ENCODE assay signal across 8 cellular contexts in genomic region chrX:153967536-153968214, GRCh38. TPM values are rescaled to one million over a fixed set of nuclear protein-coding genes. Genes with fewer than 3 reads are reported as not detected.
A peak's percentile ranks its signal among the peaks of the same experiment; 100 is the strongest.
DNase-seq lines count a peak whose midpoint lies in the region; ATAC-seq, FAIRE-seq and TF ChIP-seq lines count a peak whose summit lies in the region.

No MANE protein-coding gene starts in this region.

- DNase-seq in heart left ventricle (peak in 1 of 5 donors; percentile 23), left ventricle myocardium superior (no peak), upper lobe of left lung (peak in 1 of 2 donors; percentile 48), kidney (no peak), DMS 273 (lab: John Stamatoyannopoulos, UW; ENCODE audit: unreplicated experiment) (no peak), anterior cingulate cortex (lab: John Stamatoyannopoulos, UW) (no peak)
- peak; percentile 83 for DNase-seq in activated CD4-positive, alpha-beta T cell treated with anti-CD3 and anti-CD28 coated beads, Interleukin-2, amount 10 ng/mL, durations not matched to agents 24 days and 14 days

- intact Hi-C loops in heart left ventricle (cut with DNase I) (loop anchor here in 1 of 10 donors (2.0 kb wide), 1 partner anchor 39 kb away; no protein-coding TSS in a partner anchor), left ventricle myocardium superior (cut with micrococcal nuclease) (no loop called here), kidney (cut with DNase I) (no loop called here)
- intact Hi-C loops in activated CD4-positive, alpha-beta T cell treated with anti-CD3 and anti-CD28 coated beads, Interleukin-2, amount 10 ng/mL, durations not matched to agents 24 days and 14 days (cut with micrococcal nuclease): no loop called here

- H3K4me1 Mint-ChIP-seq in activated CD4-positive, alpha-beta T cell treated with anti-CD3 and anti-CD28 coated beads, Interleukin-2, amount 10 ng/mL, durations not matched to agents 24 days and 14 days: peaks cover 22% of the 10 kb centered on the region

- no peaks in the 10 kb centered on the region for H3K9me3 Mint-ChIP-seq in activated CD4-positive, alpha-beta T cell treated with anti-CD3 and anti-CD28 coated beads, Interleukin-2, amount 10 ng/mL, durations not matched to agents 24 days and 14 days

- peaks cover 0 to 22% (median 12%) of the 10 kb centered on the region in 9 donors for H3K36me3 ChIP-seq in heart left ventricle
- H3K36me3 ChIP-seq in liver (ENCODE audit: control insufficient read depth in 4 of 4, insufficient read depth in 3 of 4, low read depth in 1 of 4, low read length in 3 of 4): peaks cover 0 to 17% (median 6%) of the 10 kb centered on the region in 4 donors
- peaks cover 0 to 17% (median 10%) of the 10 kb centered on the region in 4 donors for H3K36me3 ChIP-seq in upper lobe of left lung
- H3K36me3 ChIP-seq in kidney (ENCODE audit: control insufficient read depth in 1 of 2, insufficient read depth in 2 of 2, low read length in 2 of 2): peaks cover 0 to under 1% of the 10 kb centered on the region in 2 donors

- TF ChIP-seq EP300 in upper lobe of left lung (IDR thresholded peaks at IDR 0.05): no peak

- peaks cover 17% of the 10 kb centered on the region for H3K36me3 Mint-ChIP-seq in activated CD4-positive, alpha-beta T cell treated with anti-CD3 and anti-CD28 coated beads, Interleukin-2, amount 10 ng/mL, durations not matched to agents 24 days and 14 days (ENCODE audit: low read depth)

- TF ChIP-seq CTCF in heart left ventricle (IDR thresholded peaks at IDR 0.05) (no peak), liver (IDR thresholded peaks at IDR 0.05; ENCODE audit: low read depth, low read length, missing input control) (no peak), upper lobe of left lung (IDR thresholded peaks at IDR 0.05) (no peak), kidney (IDR thresholded peaks at IDR 0.05; ENCODE audit: borderline replicate concordance, extremely low read depth, insufficient read depth) (no peak)

- H3K4me1 ChIP-seq in heart left ventricle (peaks cover 0 to 60% (median 35%) of the 10 kb centered on the region in 12 donors), liver (ENCODE audit: control insufficient read depth in 4 of 4, insufficient read depth in 4 of 4, low read length in 3 of 4) (peaks cover 10 to 52% (median 41%) of the 10 kb centered on the region in 4 donors), upper lobe of left lung (peaks cover 32 to 52% (median 34%) of the 10 kb centered on the region in 4 donors), kidney (ENCODE audit: control insufficient read depth in 1 of 2, insufficient read depth in 1 of 2, low read depth in 1 of 2, low read length in 2 of 2) (peaks cover 19 to 34% of the 10 kb centered on the region in 2 donors)

- ATAC-seq in heart left ventricle (no peak), left ventricle myocardium superior (no peak), upper lobe of left lung (ENCODE audit: low FRiP score in 2 of 2) (no peak)

- peak overlapping the region in 7 of 12 donors; percentile 3 to 100 (median 68) for H3K27ac ChIP-seq in heart left ventricle
- H3K27ac ChIP-seq in liver (ENCODE audit: low read depth in 1 of 2, low read length in 2 of 2): peak overlapping the region; percentile 54 to 55
- H3K27ac ChIP-seq in upper lobe of left lung: peak overlapping the region; percentile 44 to 100 (median 98)
- no peak overlapping the region for H3K27ac ChIP-seq in kidney (ENCODE audit: low read depth in 2 of 2, low read length in 2 of 2)

- TF ChIP-seq POLR2A in heart left ventricle (IDR thresholded peaks at IDR 0.05): no peak
- TF ChIP-seq POLR2A in upper lobe of left lung (IDR thresholded peaks at IDR 0.05): no peak

- H3K9ac ChIP-seq in liver (ENCODE audit: low read depth in 1 of 2, low read length in 2 of 2) (no peak overlapping the region), kidney (ENCODE audit: low read length in 2 of 2) (no peak overlapping the region)

- no peaks in the 10 kb centered on the region for H3K27me3 Mint-ChIP-seq in activated CD4-positive, alpha-beta T cell treated with anti-CD3 and anti-CD28 coated beads, Interleukin-2, amount 10 ng/mL, durations not matched to agents 24 days and 14 days

- peak overlapping the region in 2 of 12 donors; percentile 90 to 94 for H3K4me3 ChIP-seq in heart left ventricle
- no peak overlapping the region for H3K4me3 ChIP-seq in liver (ENCODE audit: low read depth in 1 of 3, low read length in 3 of 3)
- H3K4me3 ChIP-seq in upper lobe of left lung: peak overlapping the region in 2 of 4 donors; percentile 17 to 90
- peak overlapping the region in 1 of 2 donors; percentile 13 for H3K4me3 ChIP-seq in kidney (ENCODE audit: low read length in 2 of 2)

- 47 to 70% (median 62%) methylated on average over 16 of the region's 16 CpGs for WGBS in heart left ventricle, 4 donors
- WGBS in liver: 62% methylated on average over 16 of the region's 16 CpGs
- 35 to 68% methylated on average over 11 to 16 of the region's 16 CpGs for WGBS in upper lobe of left lung, 2 donors

- H3K27ac Mint-ChIP-seq in activated CD4-positive, alpha-beta T cell treated with anti-CD3 and anti-CD28 coated beads, Interleukin-2, amount 10 ng/mL, durations not matched to agents 24 days and 14 days: peak overlapping the region; percentile 91

- peak overlapping the region; percentile 98 for H3K4me3 Mint-ChIP-seq in activated CD4-positive, alpha-beta T cell treated with anti-CD3 and anti-CD28 coated beads, Interleukin-2, amount 10 ng/mL, durations not matched to agents 24 days and 14 days

- H3K9me3 ChIP-seq in heart left ventricle: no peaks in the 10 kb centered on the region
- H3K9me3 ChIP-seq in liver (ENCODE audit: control insufficient read depth in 4 of 4, low read length in 3 of 4): no peaks in the 10 kb centered on the region
- H3K9me3 ChIP-seq in upper lobe of left lung: peaks cover 0 to 10% (median 0%) of the 10 kb centered on the region in 4 donors
- H3K9me3 ChIP-seq in kidney (ENCODE audit: control insufficient read depth in 1 of 2, low read length in 2 of 2): no peaks in the 10 kb centered on the region

- H3K27me3 ChIP-seq in heart left ventricle (peaks cover 0 to 9% (median 0%) of the 10 kb centered on the region in 9 donors), liver (ENCODE audit: control insufficient read depth in 4 of 4, insufficient read depth in 4 of 4, low read length in 3 of 4) (no peaks in the 10 kb centered on the region), upper lobe of left lung (no peaks in the 10 kb centered on the region)

- no peak for FAIRE-seq in kidney (lab: Jason Lieb, UNC)

- TF ChIP-seq RAD21 in liver (IDR thresholded peaks at IDR 0.05): no peak

TF ChIP-seq in liver, 16 proteins besides CTCF, POLR2A, EP300 and RAD21 (continues in another document):
- no peak for TF ChIP-seq GABPA (IDR thresholded peaks at IDR 0.05 in 1 of 2, conservative IDR thresholded peaks at IDR 0.05 in 1 of 2)
- no peak for TF ChIP-seq MAX (IDR thresholded peaks at IDR 0.05)
- TF ChIP-seq EGR1 (IDR thresholded peaks at IDR 0.05; ENCODE audit: low read depth in 2 of 2): no peak

RNA-seq across cellular contexts. Expression of gene HCFC1, which starts 3.9 kb away (rescaled TPM):
- total RNA-seq in heart left ventricle (10 to 100 TPM; 22.7 to 72.6 (median 34.8) TPM), left ventricle myocardium superior (27.0 TPM), liver (10 to 100 TPM; 15.6 to 26.9 TPM), upper lobe of left lung (10 to 100 TPM; 40.8 to 78.9 (median 52.2) TPM), kidney (54.6 TPM)
- polyA plus RNA-seq in heart left ventricle (10 to 100 TPM; 11.8 to 23.0 TPM), liver (10 to 100 TPM in 1 of 2 donors, 1 to 10 TPM in 1; 7.9 to 12.1 TPM), kidney (ENCODE audit: insufficient read depth, low read depth, low replicate concordance) (13.5 TPM)
- total RNA-seq in activated CD4-positive, alpha-beta T cell treated with anti-CD3 and anti-CD28 coated beads, Interleukin-2, amount 10 ng/mL, durations not matched to agents 24 days and 14 days: 107 and 109 TPM in 2 replicates

RNA-seq across cellular contexts. Expression of gene TMEM187, which starts 4.9 kb away (rescaled TPM):
- total RNA-seq in heart left ventricle: 10 to 100 TPM in 2 of 9 donors, 1 to 10 TPM in 7; 3.5 to 11.4 (median 8.3) TPM
- polyA plus RNA-seq in heart left ventricle: 1 to 10 TPM; 3.2 to 7.0 TPM
- 6.0 TPM for total RNA-seq in left ventricle myocardium superior
- total RNA-seq in activated CD4-positive, alpha-beta T cell treated with anti-CD3 and anti-CD28 coated beads, Interleukin-2, amount 10 ng/mL, durations not matched to agents 24 days and 14 days: 2.4 and 3.8 TPM in 2 replicates
- 1 to 10 TPM; 2.9 TPM for total RNA-seq in liver
- polyA plus RNA-seq in liver: 1 to 10 TPM; 5.3 to 5.8 TPM
- 10 to 100 TPM in 2 of 6 donors, 1 to 10 TPM in 4; 2.1 to 17.7 (median 5.0) TPM for total RNA-seq in upper lobe of left lung
- total RNA-seq in kidney: 9.6 TPM
- polyA plus RNA-seq in kidney (ENCODE audit: insufficient read depth, low read depth, low replicate concordance): 12.4 TPM

RNA-seq across cellular contexts. Expression of gene RENBP, which starts 23.2 kb away (rescaled TPM):
- total RNA-seq in heart left ventricle (10 to 100 TPM in 5 of 9 donors, 1 to 10 TPM in 4; 5.1 to 35.5 (median 10.2) TPM), left ventricle myocardium superior (8.9 TPM), liver (1 to 10 TPM; 7.5 to 7.9 TPM), upper lobe of left lung (10 to 100 TPM; 32.8 to 81.7 (median 54.5) TPM), kidney (22.9 TPM)
- polyA plus RNA-seq in heart left ventricle (1 to 10 TPM; 6.4 to 9.8 TPM), liver (1 to 10 TPM; 1.0 to 6.4 TPM), kidney (ENCODE audit: insufficient read depth, low read depth, low replicate concordance) (78.2 TPM)
- total RNA-seq in activated CD4-positive, alpha-beta T cell treated with anti-CD3 and anti-CD28 coated beads, Interleukin-2, amount 10 ng/mL, durations not matched to agents 24 days and 14 days: 13.7 and 15.1 TPM in 2 replicates

RNA-seq across cellular contexts. Expression of gene NAA10, which starts 32.8 kb away (rescaled TPM):
- total RNA-seq in heart left ventricle (100 to 1,000 TPM in 2 of 9 donors, 10 to 100 TPM in 7; 52.5 to 112 (median 72.1) TPM), left ventricle myocardium superior (72.2 TPM), liver (10 to 100 TPM; 20.5 to 30.6 TPM), upper lobe of left lung (100 to 1,000 TPM in 2 of 6 donors, 10 to 100 TPM in 4; 30.7 to 116 (median 76.2) TPM), kidney (79.3 TPM)
- polyA plus RNA-seq in heart left ventricle (100 to 1,000 TPM; 120 to 221 TPM), liver (10 to 100 TPM; 58.2 to 58.8 TPM), kidney (ENCODE audit: insufficient read depth, low read depth, low replicate concordance) (120 TPM)
- total RNA-seq in activated CD4-positive, alpha-beta T cell treated with anti-CD3 and anti-CD28 coated beads, Interleukin-2, amount 10 ng/mL, durations not matched to agents 24 days and 14 days: 153 and 168 TPM in 2 replicates

RNA-seq across cellular contexts. Expression of gene ARHGAP4, which starts 41.6 kb away (rescaled TPM):
- total RNA-seq in heart left ventricle (10 to 100 TPM in 4 of 9 donors, 1 to 10 TPM in 5; 6.8 to 55.8 (median 9.5) TPM), left ventricle myocardium superior (10.0 TPM), liver (10 to 100 TPM; 12.5 to 28.1 TPM), upper lobe of left lung (100 to 1,000 TPM in 2 of 6 donors, 10 to 100 TPM in 4; 33.4 to 353 (median 82.6) TPM), kidney (73.0 TPM)
- polyA plus RNA-seq in heart left ventricle (10 to 100 TPM; 15.9 to 25.1 TPM), liver (1 to 10 TPM; 3.3 to 8.0 TPM), kidney (ENCODE audit: insufficient read depth, low read depth, low replicate concordance) (38.3 TPM)
- 135 and 137 TPM in 2 replicates for total RNA-seq in activated CD4-positive, alpha-beta T cell treated with anti-CD3 and anti-CD28 coated beads, Interleukin-2, amount 10 ng/mL, durations not matched to agents 24 days and 14 days

Comparison
In these comparisons a context has a peak if more than half of its experiments do, and no peak if none do; other contexts are left out.
1. H3K27ac ChIP-seq: peak in heart left ventricle (7 of 12), liver (2 of 2) and upper lobe of left lung (4 of 4); none in kidney (0 of 2).